23 cellular contexts compared by ENCODE assay signal in genomic region chr6:56961151-56961550, GRCh38. TPM values are rescaled to one million over a fixed set of nuclear protein-coding genes. Genes with fewer than 3 reads are reported as not detected.
DNase-seq lines count a peak whose midpoint lies in the region; ATAC-seq and TF ChIP-seq lines count a peak whose summit lies in the region.
"Had no signal": no experiment of that assay in that cellular context is flagged by ENCODE, and none has a peak within 500 bp of the region (broad histone marks: within the 10 kb centered on the region; RNA-seq: fewer than 3 reads in every experiment).

No MANE protein-coding gene starts in this region.

- no peak for DNase-seq in GM13976 (ENCODE audit: low spot score)
- DNase-seq in LNCaP clone FGC (ENCODE audit: low read depth), result no peak
- peak; percentile 14 for DNase-seq in mesendoderm
- DNase-seq: activated CD4-positive, CD25-positive, alpha-beta regulatory T cell treated with anti-CD3 and anti-CD28 coated beads, Interleukin-2, amount 50 U/mL, for 72 hours; activated naive CD4-positive, alpha-beta T cell treated with Interleukin-2 at 50 U/mL for 16 hours; activated T-cell treated with anti-CD3 and anti-CD28 coated beads, Interleukin-2, amount 50 U/mL, for 48 hours; amygdala; head of caudate nucleus; left cardiac atrium; NCI-H1694 treated with DMSO at 0.1 percent for 48 hours; NCI-H69; retina; stimulated activated naive B cell treated with anti-CD40 and anti-IgM and Interleukin-4, amounts not matched to agents 10 μg/mL and 1 μg/mL and 100 μg/mL, for 72 hours; T-cell; testis had no signal

- no peak overlapping the region for H3K27ac ChIP-seq in VCaP
- H3K27ac ChIP-seq in mesendoderm (ENCODE audit: low read depth, low read length), result no peak overlapping the region
- H3K27ac ChIP-seq: HL-60, testis, vagina had no signal

- no peak for ATAC-seq in HG02610 (IDR thresholded peaks at IDR 0.05; ENCODE audit: unreplicated experiment)
- ATAC-seq in HG03175 (IDR thresholded peaks at IDR 0.05; ENCODE audit: unreplicated experiment), result no peak
- no peak for ATAC-seq in GM21529 (IDR thresholded peaks at IDR 0.05; ENCODE audit: unreplicated experiment)
- ATAC-seq: left cardiac atrium; naive thymus-derived CD8-positive, alpha-beta T cell; stimulated activated naive B cell treated with anti-CD40 and anti-IgM and Interleukin-4, amounts not matched to agents 10 μg/mL and 1 μg/mL and 100 μg/mL, for 72 hours; T-cell had no signal

- no peaks in the 10 kb centered on the region for H3K4me1 ChIP-seq in mesendoderm (ENCODE audit: control insufficient read depth, low read depth, low read length)
- H3K4me1 ChIP-seq: testis, vagina had no signal

- in situ Hi-C loops in GM13976 (cut with MboI; ENCODE audit: low sequenced_read_pairs, unreplicated experiment), result no loop called here

- TF ChIP-seq CTCF in GM13976 (IDR thresholded peaks at IDR 0.05; ENCODE audit: borderline replicate concordance, control extremely low read depth, extremely low read depth, insufficient read depth, missing control alignments) (peak; percentile 10), LNCaP clone FGC (IDR thresholded peaks at IDR 0.05; ENCODE audit: control insufficient read depth, extremely low read depth, insufficient read depth) (0 out of 2 replicates have a peak, but pooled peaks have one; percentile 4), VCaP (conservative IDR thresholded peaks at IDR 0.05) (peak; percentile 47)

- H3K79me2 ChIP-seq in mesendoderm (ENCODE audit: control insufficient read depth, insufficient read depth, low read length), result no peaks in the 10 kb centered on the region

- WGBS in mesendoderm (ENCODE audit: extremely low coverage, insufficient coverage, low lambda C conversion rate), result no CpG with 5 or more reads among the region's 2 CpGs

- no peak overlapping the region for H2BK120ac ChIP-seq in mesendoderm (ENCODE audit: low read depth, low read length)

- no peak overlapping the region for H2BK5ac ChIP-seq in mesendoderm (ENCODE audit: low read length)

- H3K36me3 ChIP-seq in mesendoderm (ENCODE audit: control insufficient read depth, insufficient read depth, low read length), result no peaks in the 10 kb centered on the region
- H3K36me3 ChIP-seq: vagina had no signal

- H2BK15ac ChIP-seq in mesendoderm (replicated peaks; ENCODE audit: low read depth), result no peak overlapping the region

- no peak overlapping the region for H3K9ac ChIP-seq in mesendoderm (ENCODE audit: low read length)

- no peak overlapping the region for H3K18ac ChIP-seq in mesendoderm (ENCODE audit: low read length)

- H3K23ac ChIP-seq in mesendoderm (ENCODE audit: low read length), result no peak overlapping the region

- H3K4me3 ChIP-seq in LNCaP clone FGC (ENCODE audit: low read depth, low read length), result no peak overlapping the region
- no peak overlapping the region for H3K4me3 ChIP-seq in mesendoderm (ENCODE audit: low read length)
- H3K4me3 ChIP-seq: smooth muscle cell, testis, vagina had no signal

- no peak overlapping the region for H3K4ac ChIP-seq in mesendoderm (ENCODE audit: low read depth, low read length)

- no peaks in the 10 kb centered on the region for H3K27me3 ChIP-seq in mesendoderm (ENCODE audit: insufficient read depth, low read length, poor library complexity)
- H3K27me3 ChIP-seq: testis, vagina had no signal

- H4K8ac ChIP-seq in mesendoderm (ENCODE audit: low read depth, low read length), result no peak overlapping the region

- H3K79me1 ChIP-seq in mesendoderm (ENCODE audit: low read length), result no peaks in the 10 kb centered on the region

- H4K5ac ChIP-seq in mesendoderm (ENCODE audit: low read length), result no peak overlapping the region

- H2AK5ac ChIP-seq in mesendoderm (ENCODE audit: low read length), result no peak overlapping the region

- no peak overlapping the region for H3K56ac ChIP-seq in mesendoderm (ENCODE audit: low read length)

- H3K4me2 ChIP-seq in mesendoderm (ENCODE audit: low read length), result no peak overlapping the region
- H3K4me2 ChIP-seq: smooth muscle cell had no signal

RNA-seq across cellular contexts. Expression of gene BEND6, which starts 6.2 kb away (rescaled TPM):
- 4.5 TPM for polyA plus RNA-seq in mesendoderm (2013, experiment 1 of 2)
- 5.0 TPM for polyA plus RNA-seq in mesendoderm (2013, experiment 2 of 2)
